14 cellular contexts compared by ENCODE assay signal in genomic region chr10:104117839-104118323, GRCh38. TPM values are rescaled to one million over a fixed set of nuclear protein-coding genes. Genes with fewer than 3 reads are reported as not detected.
A peak's percentile ranks its signal among the peaks of the same experiment; 100 is the strongest.
DNase-seq lines count a peak whose midpoint lies in the region; ATAC-seq lines count a peak whose summit lies in the region.
"Had no signal": no experiment of that assay in that cellular context is flagged by ENCODE, and none has a peak within 500 bp of the region (broad histone marks: within the 10 kb centered on the region; RNA-seq: fewer than 3 reads in every experiment).

No MANE protein-coding gene starts in this region.

- H3K9me3 Mint-ChIP-seq in activated naive CD8-positive, alpha-beta T cell (ENCODE audit: low read depth), result no peaks in the 10 kb centered on the region
- H3K9me3 Mint-ChIP-seq in activated naive CD8-positive, alpha-beta T cell treated with anti-CD3 and anti-CD28 coated beads, Interleukin-2, amount 50 U/mL, for 24 hours, result no peaks in the 10 kb centered on the region

- H3K36me3 Mint-ChIP-seq in activated naive CD8-positive, alpha-beta T cell, result no peaks in the 10 kb centered on the region
- H3K36me3 Mint-ChIP-seq in activated naive CD8-positive, alpha-beta T cell treated with anti-CD3 and anti-CD28 coated beads, Interleukin-2, amount 50 U/mL, for 24 hours (ENCODE audit: low read depth), result no peaks in the 10 kb centered on the region

- no peak overlapping the region for H3K4me3 Mint-ChIP-seq in activated naive CD8-positive, alpha-beta T cell
- H3K4me3 Mint-ChIP-seq in activated naive CD8-positive, alpha-beta T cell treated with anti-CD3 and anti-CD28 coated beads, Interleukin-2, amount 50 U/mL, for 24 hours, result no peak overlapping the region

- H3K27me3 Mint-ChIP-seq in activated naive CD8-positive, alpha-beta T cell, result peaks cover 2% of the 10 kb centered on the region
- peaks cover 2% of the 10 kb centered on the region for H3K27me3 Mint-ChIP-seq in activated naive CD8-positive, alpha-beta T cell treated with anti-CD3 and anti-CD28 coated beads, Interleukin-2, amount 50 U/mL, for 24 hours

- ATAC-seq in activated naive CD8-positive, alpha-beta T cell treated with anti-CD3 and anti-CD28 coated beads, Interleukin-2, amount 50 U/mL, for 24 hours, result no peak
- no peak for ATAC-seq in HG03025 (IDR thresholded peaks at IDR 0.05; ENCODE audit: low FRiP score, unreplicated experiment)

- H3K27ac Mint-ChIP-seq in activated naive CD8-positive, alpha-beta T cell, result peak overlapping the region; percentile 50
- no peak overlapping the region for H3K27ac Mint-ChIP-seq in activated naive CD8-positive, alpha-beta T cell treated with anti-CD3 and anti-CD28 coated beads, Interleukin-2, amount 50 U/mL, for 24 hours

- H3K4me1 Mint-ChIP-seq in activated naive CD8-positive, alpha-beta T cell (ENCODE audit: low read depth), result peaks cover 33% of the 10 kb centered on the region
- H3K4me1 Mint-ChIP-seq in activated naive CD8-positive, alpha-beta T cell treated with anti-CD3 and anti-CD28 coated beads, Interleukin-2, amount 50 U/mL, for 24 hours, result peaks cover 42% of the 10 kb centered on the region

- DNase-seq in activated naive CD8-positive, alpha-beta T cell treated with anti-CD3 and anti-CD28 coated beads, Interleukin-2, amount 50 U/mL, for 24 hours, result no peak
- peak; percentile 29 for DNase-seq in RKO (ENCODE audit: low spot score)
- peak; percentile 66 for DNase-seq in glomerular visceral epithelial cell (ENCODE audit: extremely low spot score)
- DNase-seq in mucosa of gallbladder (ENCODE audit: low spot score), result no peak
- no peak for DNase-seq in stimulated activated CD4-positive, alpha-beta T cell treated with anti-CD3 and anti-CD28 coated beads, Interleukin-12 subunit alpha, Interleukin-12 subunit beta, amount 100 ng/mL, for 4 hours
- DNase-seq in activated effector memory CD4-positive, alpha-beta T cell treated with anti-CD3 and anti-CD28 coated beads, Interleukin-2, amount 50 U/mL, for 16 hours, result no peak
- DNase-seq: activated CD4-positive, alpha-beta T cell treated with anti-CD3 and anti-CD28 coated beads for 48 hours; activated naive CD4-positive, alpha-beta T cell; effector CD8-positive, alpha-beta T cell; H7; NCI-H1694 treated with DMSO at 0.1 percent for 48 hours; stimulated activated CD4-positive, alpha-beta T cell treated with anti-CD3 and anti-CD28 coated beads, Interleukin-4, amount 100 ng/mL, for 1 hour had no signal

RNA-seq across cellular contexts. Expression of gene SFR1, which starts 4.1 kb away (rescaled TPM):
- total RNA-seq in mucosa of gallbladder, result 5.1 TPM

RNA-seq across cellular contexts. Expression of gene COL17A1, which starts 32.2 kb away (rescaled TPM):
- 0.49 TPM for total RNA-seq in mucosa of gallbladder

Comparison
In these comparisons a context has a peak if more than half of its experiments do, and no peak if none do; other contexts are left out.
1. DNase-seq: peak in RKO (single experiment) and glomerular visceral epithelial cell (single experiment); none in activated naive CD8-positive, alpha-beta T cell treated with anti-CD3 and anti-CD28 coated beads, Interleukin-2, amount 50 U/mL, for 24 hours (single experiment), mucosa of gallbladder (single experiment), stimulated activated CD4-positive, alpha-beta T cell treated with anti-CD3 and anti-CD28 coated beads, Interleukin-12 subunit alpha, Interleukin-12 subunit beta, amount 100 ng/mL, for 4 hours (single experiment) and activated effector memory CD4-positive, alpha-beta T cell treated with anti-CD3 and anti-CD28 coated beads, Interleukin-2, amount 50 U/mL, for 16 hours (single experiment).